8 cellular contexts compared by ENCODE assay signal in genomic region chr2:74471332-74472065, GRCh38. TPM values are rescaled to one million over a fixed set of nuclear protein-coding genes. Genes with fewer than 3 reads are reported as not detected.
DNase-seq lines count a peak whose midpoint lies in the region; ATAC-seq and TF ChIP-seq lines count a peak whose summit lies in the region.

No MANE protein-coding gene starts in this region.

- peaks cover 17% of the 10 kb centered on the region for H3K36me3 Mint-ChIP-seq in activated naive CD4-positive, alpha-beta T cell treated with anti-CD3 and anti-CD28 coated beads, Interleukin-2, amount 50 U/mL, for 24 hours
- H3K36me3 Mint-ChIP-seq in memory B cell: peaks cover 6% of the 10 kb centered on the region

- no peak for ATAC-seq in memory B cell (ENCODE audit: low read depth)
- no peak for ATAC-seq in upper lobe of right lung
- ATAC-seq in HG03108 (IDR thresholded peaks at IDR 0.05; ENCODE audit: unreplicated experiment): no peak
- ATAC-seq in GM18873 (IDR thresholded peaks at IDR 0.05; ENCODE audit: low FRiP score, unreplicated experiment): no peak

- no peak for DNase-seq in activated naive CD4-positive, alpha-beta T cell treated with anti-CD3 and anti-CD28 coated beads, Interleukin-2, amount 50 U/mL, for 16 hours
- DNase-seq in brain microvascular endothelial cell (no peak), memory B cell (ENCODE audit: low spot score in 2 of 2) (no peak), upper lobe of right lung (no peak), NCI-H345 (lab: John Stamatoyannopoulos, UW) (no peak)

- H3K27me3 Mint-ChIP-seq in activated naive CD4-positive, alpha-beta T cell treated with anti-CD3 and anti-CD28 coated beads, Interleukin-2, amount 50 U/mL, for 24 hours: no peaks in the 10 kb centered on the region
- no peaks in the 10 kb centered on the region for H3K27me3 Mint-ChIP-seq in memory B cell

- peak overlapping the region; percentile 64 for H3K27ac ChIP-seq in brain microvascular endothelial cell
- H3K27ac ChIP-seq in upper lobe of right lung: peak overlapping the region; percentile 94

- H3K36me3 ChIP-seq in brain microvascular endothelial cell (replicated peaks) (peaks cover 15% of the 10 kb centered on the region), upper lobe of right lung (peaks cover 17% of the 10 kb centered on the region)

- intact Hi-C loops in upper lobe of right lung (cut with DNase I): no loop called here

- no peaks in the 10 kb centered on the region for H3K9me3 ChIP-seq in upper lobe of right lung

- peaks cover 21% of the 10 kb centered on the region for H3K4me1 Mint-ChIP-seq in activated naive CD4-positive, alpha-beta T cell treated with anti-CD3 and anti-CD28 coated beads, Interleukin-2, amount 50 U/mL, for 24 hours
- peaks cover 13% of the 10 kb centered on the region for H3K4me1 Mint-ChIP-seq in memory B cell

- in situ Hi-C loops in brain microvascular endothelial cell (cut with HindIII; ENCODE audit: low pct_ligation_motif_present, low sequenced_read_pairs): no loop called here

- peak overlapping the region; percentile 99 for H3K4me3 Mint-ChIP-seq in activated naive CD4-positive, alpha-beta T cell treated with anti-CD3 and anti-CD28 coated beads, Interleukin-2, amount 50 U/mL, for 24 hours
- H3K4me3 Mint-ChIP-seq in memory B cell: peak overlapping the region; percentile 96

- peaks cover 15% of the 10 kb centered on the region for H3K4me1 ChIP-seq in upper lobe of right lung

- no peaks in the 10 kb centered on the region for H3K9me3 Mint-ChIP-seq in activated naive CD4-positive, alpha-beta T cell treated with anti-CD3 and anti-CD28 coated beads, Interleukin-2, amount 50 U/mL, for 24 hours
- H3K9me3 Mint-ChIP-seq in memory B cell: no peaks in the 10 kb centered on the region

- H3K4me3 ChIP-seq in brain microvascular endothelial cell (ENCODE audit: low read depth, low read length) (peak overlapping the region; percentile 87), upper lobe of right lung (peak overlapping the region; percentile 61)

- no peak for TF ChIP-seq CTCF in brain microvascular endothelial cell (IDR thresholded peaks at IDR 0.05; ENCODE audit: low read depth, low read length, missing control alignments)
- no peak for TF ChIP-seq CTCF in upper lobe of right lung (IDR thresholded peaks at IDR 0.05)

- peak overlapping the region; percentile 98 for H3K27ac Mint-ChIP-seq in activated naive CD4-positive, alpha-beta T cell treated with anti-CD3 and anti-CD28 coated beads, Interleukin-2, amount 50 U/mL, for 24 hours
- peak overlapping the region; percentile 97 for H3K27ac Mint-ChIP-seq in memory B cell

- H3K27me3 ChIP-seq in brain microvascular endothelial cell (replicated peaks) (no peaks in the 10 kb centered on the region), upper lobe of right lung (no peaks in the 10 kb centered on the region)

RNA-seq across cellular contexts. Expression of gene MRPL53, which starts 1.0 kb away (rescaled TPM):
- total RNA-seq in upper lobe of right lung: 73.1 TPM

RNA-seq across cellular contexts. Expression of gene MOGS, which starts 6.3 kb away (rescaled TPM):
- total RNA-seq in upper lobe of right lung: 51.6 TPM

RNA-seq across cellular contexts. Expression of gene CCDC142, which starts 11.3 kb away (rescaled TPM):
- total RNA-seq in upper lobe of right lung: 16.1 TPM

RNA-seq across cellular contexts. Expression of gene TTC31, which starts 11.4 kb away (rescaled TPM):
- 23.4 TPM for total RNA-seq in upper lobe of right lung

RNA-seq across cellular contexts. Expression of gene WBP1, which starts 13.3 kb away (rescaled TPM):
- total RNA-seq in upper lobe of right lung: 57.5 TPM
